17 cellular contexts compared by ENCODE assay signal in the genomic region with DNA sequence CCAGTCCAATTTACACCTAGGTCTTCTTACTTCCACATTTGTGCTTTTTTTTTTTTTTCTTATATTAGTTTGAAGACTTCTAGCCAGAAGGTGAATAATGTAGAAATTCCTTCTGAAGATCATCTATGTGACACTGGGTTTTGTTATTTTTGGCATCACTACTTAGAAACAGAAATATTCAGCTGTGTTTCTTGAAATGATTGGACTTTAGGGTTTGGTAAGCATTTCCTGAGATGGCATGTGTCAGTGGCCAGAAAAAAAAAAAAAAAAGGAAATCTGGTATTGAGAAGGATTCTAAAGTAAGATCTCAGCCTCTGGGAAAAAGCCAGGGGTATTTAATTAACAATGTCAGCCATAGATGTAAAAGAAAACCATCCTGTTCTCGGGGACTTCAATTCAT. TPM values are rescaled to one million over a fixed set of nuclear protein-coding genes. Genes with fewer than 3 reads are reported as not detected.
DNase-seq lines count a peak whose midpoint lies in the region; ATAC-seq and TF ChIP-seq lines count a peak whose summit lies in the region.
"Had no signal": no experiment of that assay in that cellular context is flagged by ENCODE, and none has a peak within 500 bp of the region (broad histone marks: within the 10 kb centered on the region; RNA-seq: fewer than 3 reads in every experiment).

No MANE protein-coding gene starts in this region.

- no peak for ATAC-seq in right cardiac atrium
- ATAC-seq: mucosa of descending colon had no signal

- no peak for DNase-seq in activated CD4-positive, alpha-beta T cell treated with anti-CD3 and anti-CD28 coated beads, Interleukin-2, amount 10 ng/mL, durations not matched to agents 24 days and 14 days
- DNase-seq in activated CD4-positive, alpha-beta T cell treated with anti-CD3 and anti-CD28 coated beads, Interleukin-2, amount 50 U/mL, for 48 hours, result no peak
- peak; percentile 58 for DNase-seq in astrocyte of the spinal cord (ENCODE audit: low read depth, low spot score)
- no peak for DNase-seq in neural progenitor cell (ENCODE audit: low spot score)
- no peak for DNase-seq in right cardiac atrium
- no peak for DNase-seq in SIG-M5 treated with dmso at 0.1 percent for 504 hours (lab: John Stamatoyannopoulos, UW; ENCODE audit: unreplicated experiment)
- DNase-seq in posterior vena cava (ENCODE audit: low spot score), result no peak
- DNase-seq: activated CD8-positive, alpha-beta memory T cell treated with anti-CD3 and anti-CD28 coated beads, Interleukin-2, amount 50 U/mL, for 48 hours; amygdala; colonic mucosa; mucosa of descending colon; NCI-H1930; NCI-H510A treated with DMSO at 0.1 percent for 48 hours; WERI-Rb-1 had no signal

- H2AFZ ChIP-seq in OCI-LY3 (ENCODE audit: low read depth, low read length), result no peak overlapping the region
- no peak overlapping the region for H2AFZ ChIP-seq in neural progenitor cell (replicated peaks)
- H2AFZ ChIP-seq: hepatocyte, parathyroid adenoma had no signal

- H3K4me3 ChIP-seq in OCI-LY3 (ENCODE audit: low read length), result no peak overlapping the region
- no peak overlapping the region for H3K4me3 ChIP-seq in astrocyte of the spinal cord (ENCODE audit: low read depth, low read length)
- no peak overlapping the region for H3K4me3 ChIP-seq in neural progenitor cell
- no peak overlapping the region for H3K4me3 ChIP-seq in right cardiac atrium (ENCODE audit: low read length)
- H3K4me3 ChIP-seq: colonic mucosa, hepatocyte, mucosa of descending colon had no signal

- peaks cover 81% of the 10 kb centered on the region for H3K36me3 Mint-ChIP-seq in activated CD4-positive, alpha-beta T cell treated with anti-CD3 and anti-CD28 coated beads, Interleukin-2, amount 10 ng/mL, durations not matched to agents 24 days and 14 days (ENCODE audit: low read depth)
- peaks cover 20% of the 10 kb centered on the region for H3K36me3 Mint-ChIP-seq in neural progenitor cell

- 81% methylated on average over 1 of the region's 1 CpG for WGBS in right cardiac atrium

- no peaks in the 10 kb centered on the region for H3K27me3 Mint-ChIP-seq in activated CD4-positive, alpha-beta T cell treated with anti-CD3 and anti-CD28 coated beads, Interleukin-2, amount 10 ng/mL, durations not matched to agents 24 days and 14 days
- H3K27me3 Mint-ChIP-seq in neural progenitor cell (ENCODE audit: insufficient read depth, low read depth), result peaks cover 2% of the 10 kb centered on the region

- H3K4me2 ChIP-seq in OCI-LY3 (ENCODE audit: low read length) (0 out of 2 replicates have a peak overlapping the region, but pooled peaks have one; percentile 37), neural progenitor cell (peak overlapping the region; percentile 25)
- H3K4me2 ChIP-seq: hepatocyte had no signal

- H4K20me1 ChIP-seq in OCI-LY3 (ENCODE audit: insufficient read depth, low read length), result peaks cover 9% of the 10 kb centered on the region
- peaks cover 27% of the 10 kb centered on the region for H4K20me1 ChIP-seq in neural progenitor cell (ENCODE audit: low read depth)

- peaks cover 71% of the 10 kb centered on the region for H3K4me1 Mint-ChIP-seq in activated CD4-positive, alpha-beta T cell treated with anti-CD3 and anti-CD28 coated beads, Interleukin-2, amount 10 ng/mL, durations not matched to agents 24 days and 14 days
- H3K4me1 Mint-ChIP-seq in neural progenitor cell, result peaks cover 15% of the 10 kb centered on the region

- H3K36me3 ChIP-seq in OCI-LY3 (replicated peaks; ENCODE audit: low read depth, low read length), result peaks cover 3% of the 10 kb centered on the region
- peaks cover 5% of the 10 kb centered on the region for H3K36me3 ChIP-seq in neural progenitor cell
- H3K36me3 ChIP-seq: colonic mucosa had no signal

- H3K4me1 ChIP-seq in OCI-LY3 (ENCODE audit: low read length) (peaks cover 29% of the 10 kb centered on the region), neural progenitor cell (peaks cover 29% of the 10 kb centered on the region), right cardiac atrium (ENCODE audit: control insufficient read depth, insufficient read depth, low read length) (no peaks in the 10 kb centered on the region)
- H3K4me1 ChIP-seq: colonic mucosa, parathyroid adenoma had no signal

- peak overlapping the region; percentile 82 for H3K27ac Mint-ChIP-seq in activated CD4-positive, alpha-beta T cell treated with anti-CD3 and anti-CD28 coated beads, Interleukin-2, amount 10 ng/mL, durations not matched to agents 24 days and 14 days
- no peak overlapping the region for H3K27ac Mint-ChIP-seq in neural progenitor cell

- TF ChIP-seq CTCF in OCI-LY3 (IDR thresholded peaks at IDR 0.05; ENCODE audit: low read depth, low read length) (no peak), astrocyte of the spinal cord (IDR thresholded peaks at IDR 0.05; ENCODE audit: low read depth, low read length) (no peak), neural progenitor cell (IDR thresholded peaks at IDR 0.05) (no peak)

- no peaks in the 10 kb centered on the region; the same call in 1 of the 2 replicates for H3K79me2 ChIP-seq in OCI-LY3 (ENCODE audit: low read length)
- peaks cover 72% of the 10 kb centered on the region for H3K79me2 ChIP-seq in neural progenitor cell (ENCODE audit: low read depth)
- H3K79me2 ChIP-seq: hepatocyte, parathyroid adenoma had no signal

- H3K9me3 Mint-ChIP-seq in activated CD4-positive, alpha-beta T cell treated with anti-CD3 and anti-CD28 coated beads, Interleukin-2, amount 10 ng/mL, durations not matched to agents 24 days and 14 days, result no peaks in the 10 kb centered on the region
- H3K9me3 Mint-ChIP-seq in neural progenitor cell, result no peaks in the 10 kb centered on the region

- H3K9ac ChIP-seq in OCI-LY3 (ENCODE audit: low read length), result no peak overlapping the region
- H3K9ac ChIP-seq in neural progenitor cell, result no peak overlapping the region
- H3K9ac ChIP-seq: parathyroid adenoma had no signal

- H3K4me3 Mint-ChIP-seq in activated CD4-positive, alpha-beta T cell treated with anti-CD3 and anti-CD28 coated beads, Interleukin-2, amount 10 ng/mL, durations not matched to agents 24 days and 14 days, result peak overlapping the region; percentile 16
- no peak overlapping the region for H3K4me3 Mint-ChIP-seq in neural progenitor cell

- in situ Hi-C loops in astrocyte of the spinal cord (cut with HindIII; ENCODE audit: low sequenced_read_pairs), result no loop called here

- H3K27ac ChIP-seq in OCI-LY3 (ENCODE audit: low read length), result no peak overlapping the region
- H3K27ac ChIP-seq in neural progenitor cell, result no peak overlapping the region
- no peak overlapping the region for H3K27ac ChIP-seq in right cardiac atrium (ENCODE audit: low read length)
- H3K27ac ChIP-seq: colonic mucosa, hepatocyte, parathyroid adenoma, WERI-Rb-1 had no signal

- no peaks in the 10 kb centered on the region for H3K27me3 ChIP-seq in OCI-LY3 (ENCODE audit: low read depth, low read length)
- H3K27me3 ChIP-seq in neural progenitor cell, result no peaks in the 10 kb centered on the region
- H3K27me3 ChIP-seq in right cardiac atrium (ENCODE audit: control insufficient read depth, insufficient read depth), result no peaks in the 10 kb centered on the region
- H3K27me3 ChIP-seq: colonic mucosa, hepatocyte had no signal

- intact Hi-C loops in activated CD4-positive, alpha-beta T cell treated with anti-CD3 and anti-CD28 coated beads, Interleukin-2, amount 10 ng/mL, durations not matched to agents 24 days and 14 days (cut with micrococcal nuclease), result no loop called here
- intact Hi-C loops in right cardiac atrium (cut with DNase I), result loop anchor here in 2 of 4 donors (10.0 kb wide), 2 partner anchors 55 to 65 kb away; a partner anchor contains a TSS
- intact Hi-C loops in posterior vena cava (cut with DNase I), result no loop called here

- H3F3A ChIP-seq in neural progenitor cell (ENCODE audit: low read depth), result no peaks in the 10 kb centered on the region

- H3K9me3 ChIP-seq in OCI-LY3 (ENCODE audit: insufficient read depth, low read length), result no peaks in the 10 kb centered on the region
- H3K9me3 ChIP-seq in neural progenitor cell (ENCODE audit: low read depth), result no peaks in the 10 kb centered on the region
- H3K9me3 ChIP-seq in right cardiac atrium (ENCODE audit: control insufficient read depth, low read length), result no peaks in the 10 kb centered on the region
- H3K9me3 ChIP-seq: colonic mucosa, mucosa of descending colon had no signal

RNA-seq across cellular contexts. Expression of a gene that starts 43.4 kb away (rescaled TPM):
- 73.1 and 74.0 TPM in 2 replicates for total RNA-seq in activated CD4-positive, alpha-beta T cell treated with anti-CD3 and anti-CD28 coated beads, Interleukin-2, amount 10 ng/mL, durations not matched to agents 24 days and 14 days
- total RNA-seq in neural progenitor cell (ENCODE audit: low replicate concordance) (5.3 and 5.5 TPM in 2 replicates), right cardiac atrium (10 to 100 TPM in 1 of 4 donors, 1 to 10 TPM in 3; 5.9 to 10.6 (median 6.9) TPM), posterior vena cava (10 to 100 TPM; 10.5 to 11.9 TPM)
- polyA plus RNA-seq in right cardiac atrium, result 3.6 TPM
